Comparison of ENCODE assay signal across 8 cellular contexts in the genomic region with DNA sequence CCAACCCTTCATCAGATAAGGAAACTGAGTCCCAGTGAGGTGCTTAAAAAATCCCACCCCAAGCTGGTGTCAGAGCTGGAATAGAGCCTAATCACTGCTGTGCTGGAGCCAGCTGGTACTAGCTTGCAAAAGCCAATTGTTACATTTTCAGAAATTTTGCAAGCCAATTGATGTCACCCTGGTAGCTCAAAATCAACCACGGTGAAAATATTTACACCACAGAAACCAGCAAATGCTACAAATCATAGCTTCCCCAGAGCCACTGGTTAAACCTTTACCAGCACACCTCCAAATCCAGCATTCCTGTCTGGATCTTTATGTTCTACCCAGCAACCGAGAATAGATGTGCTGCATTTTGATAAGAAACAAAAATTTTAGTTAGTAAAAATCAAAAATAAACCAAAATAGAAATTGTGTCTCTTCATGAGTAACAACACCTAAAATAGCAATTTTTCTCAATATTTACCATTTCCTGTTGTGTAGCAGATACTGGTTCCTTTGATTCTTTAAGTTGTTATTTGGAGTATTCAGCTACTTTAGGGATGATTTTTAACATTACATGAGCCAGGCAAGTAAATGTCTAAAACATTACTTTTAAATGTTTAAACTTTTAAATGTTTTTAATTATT. TPM values are rescaled to one million over a fixed set of nuclear protein-coding genes. Genes with fewer than 3 reads are reported as not detected.
DNase-seq lines count a peak whose midpoint lies in the region; ATAC-seq and TF ChIP-seq lines count a peak whose summit lies in the region.

No MANE protein-coding gene starts in this region.

- H3K4me3 ChIP-seq in PC-9 = no peak overlapping the region

- no peaks in the 10 kb centered on the region for H3K36me3 ChIP-seq in PC-9 (ENCODE audit: low read depth)

- peaks cover 19% of the 10 kb centered on the region for H3K4me1 ChIP-seq in PC-9 (replicated peaks; ENCODE audit: insufficient read depth)

- CTCF ChIA-PET in PC-9 (lab: Charles Lee) = interaction anchor here (1.5 kb wide), 1 partner anchor 128 kb away, joined by 5 read pairs; no protein-coding TSS in a partner anchor

- no peaks in the 10 kb centered on the region for H3K9me3 ChIP-seq in PC-9 (ENCODE audit: insufficient read depth, low read depth)

- peak overlapping the region; percentile 46 for H3K4me2 ChIP-seq in PC-9

- POLR2A ChIA-PET in PC-9 (lab: Charles Lee; ENCODE audit: unreplicated experiment) = interaction anchor here (0.5 to 0.7 kb wide), 5 partner anchors 8 to 358 kb away, joined by 3 to 9 read pairs (median 3); no protein-coding TSS in a partner anchor

- no peak overlapping the region for H2AFZ ChIP-seq in PC-9

- ATAC-seq in HG02884 (IDR thresholded peaks at IDR 0.05; ENCODE audit: unreplicated experiment) = peak; percentile 51

- intact Hi-C loops in PC-9 (cut with micrococcal nuclease; ENCODE audit: unreplicated experiment) = loop anchor here (2.0 kb wide), 1 partner anchor 86 kb away; the partner anchor contains the start of gene SH3BGRL2

- DNase-seq in NCI-H1417 (lab: John Stamatoyannopoulos, UW) (peak in 2 of 3 experiments; percentile 27 to 62), NCI-H1417 treated with DMSO at 0.1 percent for 48 hours (lab: John Stamatoyannopoulos, UW) (no peak), PC-9 (no peak), globus pallidus (ENCODE audit: low spot score) (peak; percentile 70), substantia nigra (lab: John Stamatoyannopoulos, UW) (peak in 22 of 49 donors; percentile 2 to 51 (median 12)), RKO (ENCODE audit: low spot score) (no peak)
- no peak for DNase-seq in effector CD8-positive, alpha-beta T cell (lab: John Stamatoyannopoulos, UW)

- H3K27me3 ChIP-seq in PC-9 (ENCODE audit: insufficient read depth, low read depth) = no peaks in the 10 kb centered on the region

- no TSS peak for BruUV-seq in PC-9 (replicated peaks; lab: Mats Ljungman, UMichigan)

- H3F3A ChIP-seq in PC-9 (ENCODE audit: insufficient read depth, low read depth) = peaks cover 5% of the 10 kb centered on the region; the same call in 1 of the 2 replicates

- H3K9me2 ChIP-seq in PC-9 (ENCODE audit: insufficient read depth) = no peaks in the 10 kb centered on the region

- peak overlapping the region; percentile 64 for H3K27ac ChIP-seq in PC-9
- peak overlapping the region; percentile 91 for H3K27ac ChIP-seq in substantia nigra (ENCODE audit: low read depth, low read length, poor library complexity, severe bottlenecking)

- H4K20me1 ChIP-seq in PC-9 (ENCODE audit: insufficient read depth) = no peaks in the 10 kb centered on the region

- no peaks in the 10 kb centered on the region for H3K79me2 ChIP-seq in PC-9 (ENCODE audit: low read depth)

- no peak for TF ChIP-seq CTCF in PC-9 (conservative IDR thresholded peaks at IDR 0.05)

RNA-seq across cellular contexts. Expression of gene LCA5, which starts 7.2 kb away (rescaled TPM):
- total RNA-seq in PC-9 (2021) = 4.8 and 5.4 TPM in 2 replicates

Comparison
In these comparisons a context has a peak if more than half of its experiments do, and no peak if none do; other contexts are left out.
1. DNase-seq: peak in NCI-H1417 (2 of 3) and globus pallidus (single experiment); none in NCI-H1417 treated with DMSO at 0.1 percent for 48 hours (single experiment), PC-9 (0 of 2), effector CD8-positive, alpha-beta T cell (single experiment) and RKO (single experiment).